Comparison of ENCODE assay signal across 21 cellular contexts in the genomic region with DNA sequence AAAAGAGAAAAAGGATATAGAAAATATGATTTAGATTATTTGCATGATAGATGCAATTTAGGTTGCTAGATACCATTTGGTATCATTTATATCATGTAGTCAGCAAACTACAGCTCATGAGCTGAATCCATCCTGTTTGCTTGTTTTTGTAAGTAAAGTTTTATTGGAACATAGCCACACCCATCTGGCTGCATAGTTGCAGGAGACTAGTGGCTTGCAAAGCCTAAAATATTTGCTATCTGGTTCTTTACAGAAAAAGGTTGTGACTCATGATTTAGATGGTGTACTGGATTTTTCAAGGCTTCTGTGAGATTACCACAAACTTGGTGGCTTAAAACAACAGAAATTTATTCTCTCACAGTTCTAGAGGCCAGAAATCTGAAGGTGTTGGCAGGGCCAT. TPM values are rescaled to one million over a fixed set of nuclear protein-coding genes. Genes with fewer than 3 reads are reported as not detected.
DNase-seq lines count a peak whose midpoint lies in the region; ATAC-seq, FAIRE-seq and TF ChIP-seq lines count a peak whose summit lies in the region.
"Had no signal": no experiment of that assay in that cellular context is flagged by ENCODE, and none has a peak within 500 bp of the region (broad histone marks: within the 10 kb centered on the region; RNA-seq: fewer than 3 reads in every experiment).

No MANE protein-coding gene starts in this region.

- H4K8ac ChIP-seq in mesenchymal stem cell (ENCODE audit: low read length): no peak overlapping the region

- H3K27ac ChIP-seq in mesenchymal stem cell (ENCODE audit: low read length, poor library complexity, severe bottlenecking): peak overlapping the region; percentile 30
- H3K27ac ChIP-seq: neutrophil, uterus had no signal

- no peak for FAIRE-seq in bronchial epithelial cell (lab: Jason Lieb, UNC)
- FAIRE-seq: frontal cortex, small intestine had no signal

- no peak overlapping the region for H3K14ac ChIP-seq in mesenchymal stem cell (ENCODE audit: low read length in 2 of 2)

- H2BK120ac ChIP-seq in mesenchymal stem cell (ENCODE audit: low read depth, low read length): no peak overlapping the region

- TF ChIP-seq CTCF in bronchial epithelial cell (IDR thresholded peaks at IDR 0.05; ENCODE audit: insufficient read depth, low read length, severe bottlenecking): no peak

- no peaks in the 10 kb centered on the region for H3K4me1 ChIP-seq in mesenchymal stem cell (ENCODE audit: control insufficient read depth, insufficient read depth, low read depth, low read length)
- H3K4me1 ChIP-seq: uterus had no signal

- no peak overlapping the region for H3K23ac ChIP-seq in mesenchymal stem cell (ENCODE audit: low read length in 2 of 2)

- H3K18ac ChIP-seq in mesenchymal stem cell (ENCODE audit: low read depth in 1 of 2, low read length in 2 of 2): no peak overlapping the region

- H2AFZ ChIP-seq in mesenchymal stem cell (ENCODE audit: low read depth, low read length): no peak overlapping the region

- H2AK5ac ChIP-seq in mesenchymal stem cell (ENCODE audit: low read length, severe bottlenecking): no peak overlapping the region

- H3K4me2 ChIP-seq in mesenchymal stem cell (ENCODE audit: low read length, poor library complexity, severe bottlenecking): no peak overlapping the region

- H3K79me1 ChIP-seq in mesenchymal stem cell (replicated peaks; ENCODE audit: low read length, poor library complexity, severe bottlenecking): peaks cover 24% of the 10 kb centered on the region

- DNase-seq in AG08396 (ENCODE audit: low spot score) (peak; percentile 51), HS-5 (ENCODE audit: low read depth) (peak; percentile 41), bronchial epithelial cell (ENCODE audit: low read depth) (peak; percentile 19), mesenchymal stem cell (peak; percentile 38), NOMO-1 treated with dmso at 0.1 percent for 144 hours (lab: John Stamatoyannopoulos, UW; ENCODE audit: unreplicated experiment) (no peak), NCI-H2107 treated with DMSO at 0.1 percent for 48 hours (lab: John Stamatoyannopoulos, UW; ENCODE audit: unreplicated experiment) (no peak), DMS79 treated with DMSO at 0.1 percent for 48 hours (lab: John Stamatoyannopoulos, UW) (no peak)
- DNase-seq: activated CD4-positive, alpha-beta T cell treated with anti-CD3 and anti-CD28 coated beads for 48 hours; activated naive CD8-positive, alpha-beta T cell treated with anti-CD3 and anti-CD28 coated beads, Interleukin-2, amount 50 U/mL, for 24 hours; activated T-cell treated with anti-CD3 and anti-CD28 coated beads, Interleukin-2, amount 50 U/mL, for 4 hours; dermis blood vessel endothelial cell; immature natural killer cell; mesendoderm; NCI-H2107; SHP77 treated with DMSO at 0.1 percent for 48 hours; small intestine; stimulated activated naive CD8-positive, alpha-beta T cell treated with anti-CD3 and anti-CD28 coated beads, Interleukin-15, Interleukin-2, amounts not matched to agents 100 U/mL and 50 U/mL, for 24 hours; uterus had no signal

- H2BK5ac ChIP-seq in mesenchymal stem cell (ENCODE audit: low read depth, low read length, poor library complexity, severe bottlenecking): no peak overlapping the region

- H2BK15ac ChIP-seq in mesenchymal stem cell (ENCODE audit: low read depth, poor library complexity, severe bottlenecking): no peak overlapping the region

- H3K9me3 ChIP-seq in mesenchymal stem cell (ENCODE audit: control insufficient read depth, low read length): no peaks in the 10 kb centered on the region
- H3K9me3 ChIP-seq: neutrophil, uterus had no signal

- H3K4me3 ChIP-seq in bronchial epithelial cell (ENCODE audit: low read depth, low read length) (no peak overlapping the region), mesenchymal stem cell (ENCODE audit: insufficient read depth in 1 of 2, low read depth in 1 of 2, low read length in 2 of 2) (no peak overlapping the region)
- H3K4me3 ChIP-seq: uterus had no signal

- H3K27me3 ChIP-seq in bronchial epithelial cell (ENCODE audit: control insufficient read depth, insufficient read depth, low read length) (no peaks in the 10 kb centered on the region), mesenchymal stem cell (ENCODE audit: control insufficient read depth in 1 of 2, insufficient read depth in 1 of 2, low read length in 2 of 2) (no peaks in the 10 kb centered on the region)
- H3K27me3 ChIP-seq: neutrophil, uterus had no signal

- ATAC-seq in HG02973 (IDR thresholded peaks at IDR 0.05; ENCODE audit: unreplicated experiment): no peak
- ATAC-seq: activated naive CD8-positive, alpha-beta T cell treated with anti-CD3 and anti-CD28 coated beads, Interleukin-2, amount 50 U/mL, for 24 hours; activated T-cell treated with anti-CD3 and anti-CD28 coated beads, Interleukin-2, amount 50 U/mL, for 4 hours; stimulated activated naive CD8-positive, alpha-beta T cell treated with anti-CD3 and anti-CD28 coated beads, Interleukin-15, Interleukin-2, amounts not matched to agents 100 U/mL and 50 U/mL, for 24 hours had no signal

- H2BK12ac ChIP-seq in mesenchymal stem cell (ENCODE audit: low read length in 2 of 2): no peak overlapping the region

- H4K91ac ChIP-seq in mesenchymal stem cell (ENCODE audit: low read length): no peak overlapping the region

- H3K4ac ChIP-seq in mesenchymal stem cell (ENCODE audit: low read depth in 1 of 2, low read length in 2 of 2): no peak overlapping the region

- no peaks in the 10 kb centered on the region for H3K36me3 ChIP-seq in bronchial epithelial cell (ENCODE audit: control insufficient read depth, insufficient read depth, low read length)
- H3K36me3 ChIP-seq in mesenchymal stem cell (ENCODE audit: control insufficient read depth in 1 of 2, insufficient read depth in 2 of 2, low read depth in 1 of 2, low read length in 2 of 2): peaks cover 5 to 32% of the 10 kb centered on the region in 2 experiments
- H3K36me3 ChIP-seq: uterus had no signal

- no peak overlapping the region for H3K9ac ChIP-seq in mesenchymal stem cell (ENCODE audit: low read length)

RNA-seq across cellular contexts. Expression of a gene that starts 49.9 kb away (rescaled TPM):
- total RNA-seq in bronchial epithelial cell: 27.9 and 29.8 TPM in 2 replicates
- 20.1 TPM for polyA plus RNA-seq in mesenchymal stem cell (2013, experiment 1 of 2)
- polyA plus RNA-seq in mesenchymal stem cell (2013, experiment 2 of 2): 22.7 TPM

Comparison
In these comparisons a context has a peak if more than half of its experiments do, and no peak if none do; other contexts are left out.
1. DNase-seq: peak in AG08396 (single experiment), HS-5 (single experiment), bronchial epithelial cell (single experiment) and mesenchymal stem cell (single experiment); none in NOMO-1 treated with dmso at 0.1 percent for 144 hours (single experiment), NCI-H2107 treated with DMSO at 0.1 percent for 48 hours (single experiment) and DMS79 treated with DMSO at 0.1 percent for 48 hours (single experiment).